Comparison of ENCODE assay signal across 12 cellular contexts in genomic region chr9:109248133-109248581, GRCh38.
DNase-seq lines count a peak whose midpoint lies in the region; ATAC-seq and TF ChIP-seq lines count a peak whose summit lies in the region.
"Had no signal": no experiment of that assay in that cellular context is flagged by ENCODE, and none has a peak within 500 bp of the region (broad histone marks: within the 10 kb centered on the region; RNA-seq: fewer than 3 reads in every experiment).

No MANE protein-coding gene starts in this region.

- H3K36me3 ChIP-seq in GM06990 (ENCODE audit: control insufficient read depth, insufficient read depth, low read length) = no peaks in the 10 kb centered on the region
- H3K36me3 ChIP-seq in SJSA1 = no peaks in the 10 kb centered on the region
- H3K36me3 ChIP-seq in testis (ENCODE audit: low read depth, missing control alignments) = no peaks in the 10 kb centered on the region

- peak overlapping the region; percentile 45 for H3K27ac ChIP-seq in SJSA1
- no peak overlapping the region for H3K27ac ChIP-seq in testis

- H3K9me3 ChIP-seq in SJSA1 (replicated peaks) (no peaks in the 10 kb centered on the region), testis (no peaks in the 10 kb centered on the region)

- H3K4me3 ChIP-seq in GM06990 (replicated peaks; ENCODE audit: low read depth, low read length) = no peak overlapping the region
- no peak overlapping the region for H3K4me3 ChIP-seq in SJSA1
- no peak overlapping the region for H3K4me3 ChIP-seq in testis

- peaks cover 53% of the 10 kb centered on the region for H3K4me1 ChIP-seq in SJSA1 (replicated peaks)
- peaks cover 30% of the 10 kb centered on the region for H3K4me1 ChIP-seq in testis

- WGBS in testis, 2 donors = 62 to 70% methylated on average over 7 of the region's 7 CpGs

- no peaks in the 10 kb centered on the region for H3K27me3 ChIP-seq in GM06990 (replicated peaks; ENCODE audit: control insufficient read depth, insufficient read depth, low read length)
- H3K27me3 ChIP-seq in SJSA1 (replicated peaks) = no peaks in the 10 kb centered on the region
- no peaks in the 10 kb centered on the region for H3K27me3 ChIP-seq in testis

- intact Hi-C loops in sciatic nerve (cut with DNase I) = no loop called here
- intact Hi-C loops in left colon (cut with DNase I, micrococcal nuclease) = loop anchor here in 1 of 2 donors (10.0 kb wide), 1 partner anchor 227 kb away; no protein-coding TSS in a partner anchor
- intact Hi-C loops in testis (cut with DNase I; ENCODE audit: low total_unique reads) = no loop called here

- no peak for DNase-seq in GM06990 (ENCODE audit: extremely low read depth, insufficient read length)
- DNase-seq in SJSA1 (ENCODE audit: low read depth in 1 of 2, low spot score in 2 of 2) = peak; percentile 64 to 70
- DNase-seq in fibroblast of peridontal ligament (ENCODE audit: extremely low read depth) = peak; percentile 58
- no peak for DNase-seq in sciatic nerve (ENCODE audit: low spot score)
- DNase-seq in left colon = no peak
- no peak for DNase-seq in testis
- DNase-seq in stimulated activated naive CD4-positive, alpha-beta T cell (lab: John Stamatoyannopoulos, UW) = no peak
- DNase-seq: activated gamma-delta T cell treated with Interleukin-2 at 50 U/mL for 16 hours; HCEC 1CT; NCI-H2171 treated with DMSO at 0.1 percent for 48 hours; stimulated activated naive CD4-positive, alpha-beta T cell treated with Interleukin-2 at 50 U/mL for 16 hours had no signal

- ATAC-seq in sciatic nerve (peak; percentile 70), left colon (no peak), HG03460 (IDR thresholded peaks at IDR 0.05; ENCODE audit: unreplicated experiment) (no peak)

- TF ChIP-seq POLR2A in testis (IDR thresholded peaks at IDR 0.05) = no peak

- peak; percentile 16 for TF ChIP-seq CTCF in GM06990 (IDR thresholded peaks at IDR 0.05; ENCODE audit: insufficient read depth, low read length, poor library complexity, severe bottlenecking)
- TF ChIP-seq CTCF in testis (IDR thresholded peaks at IDR 0.05) = no peak

Comparison
In these comparisons a context has a peak if more than half of its experiments do, and no peak if none do; other contexts are left out.
1. DNase-seq: peak in SJSA1 (2 of 2) and fibroblast of peridontal ligament (single experiment); none in GM06990 (single experiment), sciatic nerve (single experiment), left colon (0 of 2), testis (single experiment) and stimulated activated naive CD4-positive, alpha-beta T cell (0 of 6).